ENCODE assay signal across 1 cellular context in genomic region chr22:20020533-20021195, GRCh38.
TF ChIP-seq lines count a peak whose summit lies in the region.

Gene TANGO2 (plus strand): TSS chr22:20021110. CDS start chr22:20036799, 15,689 bp downstream.

TF ChIP-seq in HepG2, 621 proteins besides CTCF, POLR2A, EP300 and RAD21 (continued from another document and continues in another):
- no peak for TF ChIP-seq LCORL (IDR thresholded peaks at IDR 0.05)
- TF ChIP-seq LCORL (CRISPR knock-in tag; IDR thresholded peaks at IDR 0.05) = 0 out of 2 replicates have a peak, but pooled peaks have one; percentile 27
- TF ChIP-seq ATM (IDR thresholded peaks at IDR 0.05; ENCODE audit: borderline replicate concordance) = no peak
- no peak for TF ChIP-seq HNF1A (IDR thresholded peaks at IDR 0.05; ENCODE audit: low read depth)
- no peak for TF ChIP-seq HNF1A (CRISPR knock-in tag; IDR thresholded peaks at IDR 0.05; ENCODE audit: borderline replicate concordance)
- 0 out of 2 replicates have a peak, but pooled peaks have one; percentile 73 for TF ChIP-seq ARID4A (CRISPR knock-in tag; IDR thresholded peaks at IDR 0.05; ENCODE audit: borderline replicate concordance)
- peak; percentile 70 for TF ChIP-seq ELF3 (CRISPR knock-in tag; IDR thresholded peaks at IDR 0.05)
- no peak; the same call in 1 of the 2 replicates for TF ChIP-seq ETV5 (CRISPR knock-in tag; IDR thresholded peaks at IDR 0.05; ENCODE audit: borderline replicate concordance)
- TF ChIP-seq SP5 (CRISPR knock-in tag; IDR thresholded peaks at IDR 0.05; ENCODE audit: borderline replicate concordance, low read depth) = no peak
- TF ChIP-seq TGIF2 (CRISPR knock-in tag; IDR thresholded peaks at IDR 0.05) = 0 out of 2 replicates have a peak, but pooled peaks have one; percentile 42
- peak; percentile 54 for TF ChIP-seq BORCS8-MEF2B (CRISPR knock-in tag; IDR thresholded peaks at IDR 0.05)
- no peak for TF ChIP-seq ZNF292 (CRISPR knock-in tag; IDR thresholded peaks at IDR 0.05; ENCODE audit: borderline replicate concordance, low read depth)
- TF ChIP-seq TAF1 (CRISPR knock-in tag; IDR thresholded peaks at IDR 0.05) = peak; percentile 69
- TF ChIP-seq MLLT10 (CRISPR knock-in tag; IDR thresholded peaks at IDR 0.05) = no peak
- TF ChIP-seq ZNF331 (CRISPR knock-in tag; IDR thresholded peaks at IDR 0.05) = 0 out of 2 replicates have a peak, but pooled peaks have one; percentile 12
- TF ChIP-seq GPN1 (CRISPR knock-in tag; IDR thresholded peaks at IDR 0.05; ENCODE audit: borderline replicate concordance) = no peak
- TF ChIP-seq ZNF619 (CRISPR knock-in tag; IDR thresholded peaks at IDR 0.05) = 0 out of 2 replicates have a peak, but pooled peaks have one; percentile 2
- no peak for TF ChIP-seq ZBTB8A (CRISPR knock-in tag; IDR thresholded peaks at IDR 0.05; ENCODE audit: borderline replicate concordance, low read depth)
- no peak for TF ChIP-seq FOXA3 (CRISPR knock-in tag; IDR thresholded peaks at IDR 0.05)
- 0 out of 2 replicates have a peak, but pooled peaks have one; percentile 23 for TF ChIP-seq PATZ1 (CRISPR knock-in tag; IDR thresholded peaks at IDR 0.05)
- TF ChIP-seq POLR2AphosphoS5 (IDR thresholded peaks at IDR 0.05; ENCODE audit: low read depth, low read length) = peak; percentile 75
- peak; percentile 75 for TF ChIP-seq SKI (IDR thresholded peaks at IDR 0.05; ENCODE audit: partially characterized antibody)
- 0 out of 2 replicates have a peak, but pooled peaks have one; percentile 18 for TF ChIP-seq TFDP2 (CRISPR knock-in tag; IDR thresholded peaks at IDR 0.05)
- no peak for TF ChIP-seq ZNF563 (CRISPR knock-in tag; IDR thresholded peaks at IDR 0.05)
- 0 out of 2 replicates have a peak, but pooled peaks have one; percentile 27 for TF ChIP-seq ZNF574 (CRISPR knock-in tag; IDR thresholded peaks at IDR 0.05)
- peak; percentile 43; the same call in 1 of the 2 replicates for TF ChIP-seq HDAC1 (CRISPR knock-in tag; IDR thresholded peaks at IDR 0.05)
- TF ChIP-seq CBFB (CRISPR knock-in tag; IDR thresholded peaks at IDR 0.05) = 0 out of 2 replicates have a peak, but pooled peaks have one; percentile 5
- TF ChIP-seq GABPB1 (CRISPR knock-in tag; IDR thresholded peaks at IDR 0.05) = peak; percentile 68; the same call in 1 of the 2 replicates
- TF ChIP-seq MTA1 (CRISPR knock-in tag; IDR thresholded peaks at IDR 0.05; ENCODE audit: borderline replicate concordance) = no peak
- TF ChIP-seq ZSCAN22 (CRISPR knock-in tag; IDR thresholded peaks at IDR 0.05) = no peak
- TF ChIP-seq THAP11 (CRISPR knock-in tag; IDR thresholded peaks at IDR 0.05) = 0 out of 2 replicates have a peak, but pooled peaks have one; percentile 12
- TF ChIP-seq ZNF776 (CRISPR knock-in tag; IDR thresholded peaks at IDR 0.05) = peak; percentile 45; the same call in 1 of the 2 replicates
- TF ChIP-seq ETV6 (CRISPR knock-in tag; conservative IDR thresholded peaks at IDR 0.05) = peak; percentile 19; the same call in 1 of the 2 replicates
- peak; percentile 60; the same call in 1 of the 2 replicates for TF ChIP-seq ZNF772 (CRISPR knock-in tag; IDR thresholded peaks at IDR 0.05)
- peak; percentile 76 for TF ChIP-seq RBFOX2 (IDR thresholded peaks at IDR 0.05; ENCODE audit: low read depth, low read length)
- TF ChIP-seq ZNF263 (CRISPR knock-in tag; IDR thresholded peaks at IDR 0.05) = peak; percentile 10; the same call in 1 of the 2 replicates
- peak; percentile 2; the same call in 1 of the 2 replicates for TF ChIP-seq ZNF788 (CRISPR knock-in tag; IDR thresholded peaks at IDR 0.05; ENCODE audit: borderline replicate concordance)
- peak; percentile 100 for TF ChIP-seq SP4 (CRISPR knock-in tag; IDR thresholded peaks at IDR 0.05)
- peak; percentile 80; the same call in 1 of the 2 replicates for TF ChIP-seq SIN3A (IDR thresholded peaks at IDR 0.05; ENCODE audit: borderline replicate concordance, low read depth, low read length)
- peak; percentile 83 for TF ChIP-seq SAP130 (CRISPR knock-in tag; IDR thresholded peaks at IDR 0.05; ENCODE audit: low read depth)
- no peak for TF ChIP-seq GRHL1 (CRISPR knock-in tag; conservative IDR thresholded peaks at IDR 0.05)
- peak; percentile 44 for TF ChIP-seq ZFY (CRISPR knock-in tag; IDR thresholded peaks at IDR 0.05)
- TF ChIP-seq MBD4 (IDR thresholded peaks at IDR 0.05; ENCODE audit: borderline replicate concordance, low read length) = no peak
- TF ChIP-seq ERF (CRISPR knock-in tag; IDR thresholded peaks at IDR 0.05) = peak; percentile 17; the same call in 1 of the 2 replicates
- TF ChIP-seq MIER3 (CRISPR knock-in tag; IDR thresholded peaks at IDR 0.05; ENCODE audit: borderline replicate concordance) = no peak
- peak; percentile 77 for TF ChIP-seq HNRNPLL (IDR thresholded peaks at IDR 0.05; ENCODE audit: low read depth, low read length, poor library complexity, severe bottlenecking)
- TF ChIP-seq ZBTB42 (CRISPR knock-in tag; IDR thresholded peaks at IDR 0.05) = no peak
- peak; percentile 80 for TF ChIP-seq NFYB (CRISPR knock-in tag; IDR thresholded peaks at IDR 0.05)
- TF ChIP-seq MAX (IDR thresholded peaks at IDR 0.05) = peak; percentile 47
- no peak for TF ChIP-seq ZNF383 (CRISPR knock-in tag; IDR thresholded peaks at IDR 0.05; ENCODE audit: borderline replicate concordance)
- TF ChIP-seq TCF7 (IDR thresholded peaks at IDR 0.05; ENCODE audit: low read depth) = no peak
- peak; percentile 81 for TF ChIP-seq ELF1 (CRISPR knock-in tag; IDR thresholded peaks at IDR 0.05)
